8 cellular contexts compared by ENCODE assay signal in the genomic region with DNA sequence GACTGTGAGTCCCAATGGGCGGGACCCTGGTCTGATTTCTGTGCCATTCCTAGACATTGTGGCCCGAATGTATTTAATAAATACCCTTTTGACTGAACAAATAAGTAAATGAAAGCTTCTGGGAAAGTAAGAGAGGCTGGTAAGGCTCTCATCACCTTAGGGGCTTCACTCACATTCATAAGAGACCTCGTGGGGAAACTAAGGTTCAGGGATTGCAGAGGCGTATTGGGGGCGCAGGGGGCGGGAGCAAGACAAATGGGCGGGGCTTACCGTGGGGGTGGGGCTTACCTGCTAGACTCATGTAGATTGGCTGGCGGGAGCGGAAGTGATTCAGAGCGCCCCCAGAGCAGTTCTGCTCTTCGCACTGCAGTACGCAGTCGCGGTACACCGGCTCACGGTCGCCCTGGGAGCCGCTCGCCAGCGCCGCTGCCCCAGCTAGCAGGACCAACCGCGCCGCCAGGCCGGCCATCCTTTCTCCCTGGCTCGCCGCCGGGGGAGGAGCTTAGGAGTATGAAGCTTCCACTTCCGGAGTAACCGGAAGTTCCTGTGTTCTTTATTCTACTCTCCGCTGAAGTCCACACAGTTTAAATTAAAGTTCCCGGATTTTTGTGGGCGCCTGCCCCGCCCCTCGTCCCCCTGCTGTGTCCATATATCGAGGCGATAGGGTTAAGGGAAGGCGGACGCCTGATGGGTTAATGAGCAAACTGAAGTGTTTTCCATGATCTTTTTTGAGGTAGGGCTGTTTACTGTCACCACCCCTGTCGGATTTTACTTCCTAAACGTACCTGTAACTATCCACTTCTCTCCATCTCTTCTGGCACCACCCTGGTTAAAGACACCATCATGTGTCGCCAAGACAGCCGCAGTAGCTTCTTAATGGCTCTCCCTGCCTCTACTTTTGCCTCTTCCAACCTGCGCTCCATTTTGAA. TPM values are rescaled to one million over a fixed set of nuclear protein-coding genes. Genes with fewer than 3 reads are reported as not detected.
A peak's percentile ranks its signal among the peaks of the same experiment; 100 is the strongest.
DNase-seq lines count a peak whose midpoint lies in the region; ATAC-seq and TF ChIP-seq lines count a peak whose summit lies in the region.

A gene with protein sequence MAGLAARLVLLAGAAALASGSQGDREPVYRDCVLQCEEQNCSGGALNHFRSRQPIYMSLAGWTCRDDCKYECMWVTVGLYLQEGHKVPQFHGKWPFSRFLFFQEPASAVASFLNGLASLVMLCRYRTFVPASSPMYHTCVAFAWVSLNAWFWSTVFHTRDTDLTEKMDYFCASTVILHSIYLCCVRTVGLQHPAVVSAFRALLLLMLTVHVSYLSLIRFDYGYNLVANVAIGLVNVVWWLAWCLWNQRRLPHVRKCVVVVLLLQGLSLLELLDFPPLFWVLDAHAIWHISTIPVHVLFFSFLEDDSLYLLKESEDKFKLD (minus strand): TSS at position 512 of the 929 bp plus-strand sequence. CDS start 43 bp downstream, at position 469.

- H3K4me2 ChIP-seq in BLaER1 treated with 17β-estradiol and CSF1 and Interleukin-3, amounts not matched to agents 10 nM and 100 nM = peak within 1 kb of the TSS; percentile 80 to 96 (median 88)

- no peaks in the 10 kb centered on the region for H3K27me3 ChIP-seq in BLaER1 treated with 17β-estradiol and CSF1 and Interleukin-3, amounts not matched to agents 10 nM and 100 nM

- H3K9ac ChIP-seq in BLaER1 treated with 17β-estradiol and CSF1 and Interleukin-3, amounts not matched to agents 10 nM and 100 nM = peak within 1 kb of the TSS; percentile 35 to 80 (median 75)

- peak; percentile 73 for ATAC-seq in HG03457 (IDR thresholded peaks at IDR 0.05; ENCODE audit: unreplicated experiment)
- ATAC-seq in left lobe of liver = peak; percentile 95

- peaks cover 0 to 12% (median 0%) of the 10 kb centered on the region in 11 experiments; a peak in 7 of 22 replicates for H3K9me3 ChIP-seq in BLaER1 treated with 17β-estradiol and CSF1 and Interleukin-3, amounts not matched to agents 10 nM and 100 nM (replicated peaks in 1 of 11)

- peak within 1 kb of the TSS; percentile 63 to 87 (median 79) for H3K27ac ChIP-seq in BLaER1 treated with 17β-estradiol and CSF1 and Interleukin-3, amounts not matched to agents 10 nM and 100 nM
- peak within 1 kb of the TSS; percentile 93 to 98 for H3K27ac ChIP-seq in coronary artery

- peaks cover 14% of the 10 kb centered on the region for H3K4me1 Mint-ChIP-seq in activated CD4-positive, alpha-beta T cell treated with anti-CD3 and anti-CD28 coated beads, Interleukin-2, amount 10 ng/mL, durations not matched to agents 24 days and 14 days

- H3K9me3 Mint-ChIP-seq in activated CD4-positive, alpha-beta T cell treated with anti-CD3 and anti-CD28 coated beads, Interleukin-2, amount 10 ng/mL, durations not matched to agents 24 days and 14 days = no peaks in the 10 kb centered on the region

- intact Hi-C loops in activated CD4-positive, alpha-beta T cell treated with anti-CD3 and anti-CD28 coated beads, Interleukin-2, amount 10 ng/mL, durations not matched to agents 24 days and 14 days (cut with micrococcal nuclease) = loop anchor here (2.0 to 10.0 kb wide), 5 partner anchors 44 to 237 kb away; a partner anchor contains a TSS

- peak within 1 kb of the TSS; percentile 57 to 78 (median 66) for H3K4me3 ChIP-seq in BLaER1 treated with 17β-estradiol and CSF1 and Interleukin-3, amounts not matched to agents 10 nM and 100 nM
- H3K4me3 ChIP-seq in coronary artery = peak within 1 kb of the TSS; percentile 90

- peak; percentile 94 for DNase-seq in GM19240 (ENCODE audit: insufficient read length, low spot score)
- peak; percentile 95 to 96 for DNase-seq in NCI-H524 (lab: John Stamatoyannopoulos, UW)
- peak; percentile 94 for DNase-seq in activated CD4-positive, alpha-beta T cell treated with anti-CD3 and anti-CD28 coated beads, Interleukin-2, amount 10 ng/mL, durations not matched to agents 24 days and 14 days
- peak; percentile 89 for DNase-seq in coronary artery (ENCODE audit: low spot score)
- DNase-seq in left lobe of liver (ENCODE audit: low spot score) = peak; percentile 88
- peak; percentile 84 to 85 for DNase-seq in stimulated activated CD4-positive, alpha-beta T cell treated with anti-CD3 and anti-CD28 coated beads, Interleukin-2, amount 100 ng/mL, for 24 hours

- TF ChIP-seq CTCF in coronary artery (IDR thresholded peaks at IDR 0.05) = no peak

- H3K27ac Mint-ChIP-seq in activated CD4-positive, alpha-beta T cell treated with anti-CD3 and anti-CD28 coated beads, Interleukin-2, amount 10 ng/mL, durations not matched to agents 24 days and 14 days = peak within 1 kb of the TSS; percentile 92

- H3K36me3 Mint-ChIP-seq in activated CD4-positive, alpha-beta T cell treated with anti-CD3 and anti-CD28 coated beads, Interleukin-2, amount 10 ng/mL, durations not matched to agents 24 days and 14 days (ENCODE audit: low read depth) = peaks cover 18% of the 10 kb centered on the region

- H4K20me1 ChIP-seq in BLaER1 treated with 17β-estradiol and CSF1 and Interleukin-3, amounts not matched to agents 10 nM and 100 nM = no peaks in the 10 kb centered on the region

- no peaks in the 10 kb centered on the region for H3K27me3 Mint-ChIP-seq in activated CD4-positive, alpha-beta T cell treated with anti-CD3 and anti-CD28 coated beads, Interleukin-2, amount 10 ng/mL, durations not matched to agents 24 days and 14 days

- peaks cover 10 to 17% (median 14%) of the 10 kb centered on the region in 10 experiments for H3K4me1 ChIP-seq in BLaER1 treated with 17β-estradiol and CSF1 and Interleukin-3, amounts not matched to agents 10 nM and 100 nM

- peak within 1 kb of the TSS; percentile 95 for H3K4me3 Mint-ChIP-seq in activated CD4-positive, alpha-beta T cell treated with anti-CD3 and anti-CD28 coated beads, Interleukin-2, amount 10 ng/mL, durations not matched to agents 24 days and 14 days

- H3K36me3 ChIP-seq in BLaER1 treated with 17β-estradiol and CSF1 and Interleukin-3, amounts not matched to agents 10 nM and 100 nM = peaks cover 0 to 27% (median 4%) of the 10 kb centered on the region in 11 experiments; a peak in 10 of 22 replicates

RNA-seq across cellular contexts. Expression of the gene that starts here (rescaled TPM):
- total RNA-seq in activated CD4-positive, alpha-beta T cell treated with anti-CD3 and anti-CD28 coated beads, Interleukin-2, amount 10 ng/mL, durations not matched to agents 24 days and 14 days = 12.5 and 13.5 TPM in 2 replicates
- 23.8 TPM for total RNA-seq in left lobe of liver

Comparison
In these comparisons a context has a peak if more than half of its experiments do, and no peak if none do; other contexts are left out.
1. Peak in every context shown above with its lines: DNase-seq, ATAC-seq, H3K4me3 ChIP-seq and H3K27ac ChIP-seq.